28 cellular contexts compared by ENCODE assay signal in genomic region chr6:131156411-131156810, GRCh38.
"Had no signal": no experiment of that assay in that cellular context is flagged by ENCODE, and none has a peak within 500 bp of the region (broad histone marks: within the 10 kb centered on the region; RNA-seq: fewer than 3 reads in every experiment).

No MANE protein-coding gene starts in this region.

- ATAC-seq: effector memory CD8-positive, alpha-beta T cell; esophagus mucosa; foreskin keratinocyte; gastrocnemius medialis; gastroesophageal sphincter; heart left ventricle; heart right ventricle had no signal

- H3K27me3 ChIP-seq: colonic mucosa, dorsolateral prefrontal cortex, esophagus muscularis mucosa, esophagus squamous epithelium, foreskin keratinocyte, gastrocnemius medialis, gastroesophageal sphincter, heart left ventricle, heart right ventricle had no signal

- H3K4me3 ChIP-seq: colonic mucosa, coronary artery, dorsolateral prefrontal cortex, esophagus muscularis mucosa, esophagus squamous epithelium, gastrocnemius medialis, gastroesophageal sphincter, heart left ventricle, heart right ventricle had no signal

- H3K4me1 ChIP-seq: colonic mucosa, esophagus squamous epithelium, gastrocnemius medialis, gastroesophageal sphincter had no signal

- H3K36me3 ChIP-seq: colonic mucosa, esophagus muscularis mucosa, esophagus squamous epithelium, gastrocnemius medialis had no signal

- H3K27ac ChIP-seq: colonic mucosa, coronary artery, dorsolateral prefrontal cortex, epithelial cell of prostate, esophagus muscularis mucosa, esophagus squamous epithelium, foreskin keratinocyte, gastrocnemius medialis, gastroesophageal sphincter, heart left ventricle, heart right ventricle had no signal

- FAIRE-seq: colon, endometrium, endothelial cell of umbilical vein, frontal cortex had no signal

- H3K9me3 ChIP-seq: colonic mucosa, esophagus muscularis mucosa, esophagus squamous epithelium, gastrocnemius medialis, gastroesophageal sphincter, heart left ventricle, heart right ventricle had no signal

- DNase-seq: colonic mucosa; cortex of kidney; dermis blood vessel endothelial cell; dorsolateral prefrontal cortex; effector CD4-positive, alpha-beta T cell; effector CD8-positive, alpha-beta T cell; effector memory CD4-positive, alpha-beta T cell; effector memory CD8-positive, alpha-beta T cell; endodermal cell; erythroblast; esophagus squamous epithelium; foreskin fibroblast; foreskin keratinocyte; foreskin melanocyte; gastrocnemius medialis; glutamatergic neuron; head of caudate nucleus; heart left ventricle; heart right ventricle had no signal
